ENCODE assay signal across 16 cellular contexts in the genomic region with DNA sequence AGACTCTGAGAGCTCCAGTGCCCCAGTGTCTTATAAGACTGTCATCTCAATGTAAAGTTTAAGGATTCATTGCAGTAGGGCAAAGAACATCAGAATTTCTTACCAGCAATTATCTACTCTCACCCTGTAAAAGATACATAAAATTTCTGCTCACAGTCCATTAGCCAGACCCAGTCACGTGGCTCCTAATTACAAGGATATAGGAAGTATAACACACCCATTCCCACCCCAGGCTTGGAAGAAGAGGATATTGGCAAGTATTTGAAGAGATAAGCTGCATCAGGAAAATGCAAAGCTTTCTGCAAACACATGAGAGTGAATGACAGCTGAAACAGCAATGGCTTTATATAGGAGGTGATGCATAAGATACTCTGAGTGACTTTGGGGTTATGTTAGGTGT. TPM values are rescaled to one million over a fixed set of nuclear protein-coding genes. Genes with fewer than 3 reads are reported as not detected.
"Had no signal": no experiment of that assay in that cellular context is flagged by ENCODE, and none has a peak within 500 bp of the region (broad histone marks: within the 10 kb centered on the region; RNA-seq: fewer than 3 reads in every experiment).

No MANE protein-coding gene starts in this region.

- H3K27ac ChIP-seq: gastrocnemius medialis, left ventricle myocardium inferior, lower lobe of right lung, pancreas, suprapubic skin, thyroid gland had no signal

- H3K4me3 ChIP-seq: gastrocnemius medialis, left ventricle myocardium inferior, lower lobe of right lung, pancreas, suprapubic skin, thyroid gland had no signal

- ATAC-seq: esophagus mucosa; gastrocnemius medialis; lower lobe of right lung; natural killer cell treated with Interleukin-12 subunit alpha and Interleukin-12 subunit beta and Interleukin-15 and Interleukin-18, amount 100 ng/mL, for 72 hours; pancreas; right cardiac atrium; stimulated activated effector memory CD8-positive, alpha-beta T cell treated with anti-CD3 and anti-CD28 coated beads, Interleukin-12 subunit alpha, Interleukin-12 subunit beta, amount 100 ng/mL, for 72 hours; stimulated activated naive CD8-positive, alpha-beta T cell treated with anti-CD3 and anti-CD28 coated beads, Interleukin-15, Interleukin-2, amounts not matched to agents 100 U/mL and 50 U/mL, for 24 hours had no signal

- H3K9me3 ChIP-seq: gastrocnemius medialis, left ventricle myocardium inferior, lower lobe of right lung, pancreas, suprapubic skin, thyroid gland had no signal

- DNase-seq: gastrocnemius medialis; immature natural killer cell; left ventricle myocardium inferior; lower lobe of right lung; occipital lobe; pancreas; right cardiac atrium; small intestine; stimulated activated CD4-positive, alpha-beta T cell treated with anti-CD3 and anti-CD28 coated beads, Interleukin-4, amount 100 ng/mL, for 1 hour; stimulated activated CD8-positive, alpha-beta memory T cell treated with anti-CD3 and anti-CD28 coated beads, Interleukin-4, amount 100 ng/mL, for 48 hours; stimulated activated naive CD8-positive, alpha-beta T cell treated with anti-CD3 and anti-CD28 coated beads, Interleukin-15, Interleukin-2, amounts not matched to agents 100 U/mL and 50 U/mL, for 24 hours; thyroid gland had no signal

- H3K27me3 ChIP-seq: gastrocnemius medialis, pancreas, suprapubic skin, thyroid gland had no signal

- H3K4me1 ChIP-seq: gastrocnemius medialis, left ventricle myocardium inferior, lower lobe of right lung, pancreas, suprapubic skin, thyroid gland had no signal

- H3K36me3 ChIP-seq: gastrocnemius medialis, left ventricle myocardium inferior, lower lobe of right lung, pancreas, suprapubic skin, thyroid gland had no signal

RNA-seq across cellular contexts. Expression of a gene that starts 14.3 kb away (rescaled TPM):
- total RNA-seq: natural killer cell treated with Interleukin-12 subunit alpha and Interleukin-12 subunit beta and Interleukin-15 and Interleukin-18, amount 100 ng/mL, for 72 hours had no signal
- polyA plus RNA-seq: immature natural killer cell had no signal
